ENCODE assay signal across 11 cellular contexts in genomic region chr10:33238643-33239042, GRCh38.
DNase-seq lines count a peak whose midpoint lies in the region; ATAC-seq and TF ChIP-seq lines count a peak whose summit lies in the region.
"Had no signal": no experiment of that assay in that cellular context is flagged by ENCODE, and none has a peak within 500 bp of the region (broad histone marks: within the 10 kb centered on the region; RNA-seq: fewer than 3 reads in every experiment).

No MANE protein-coding gene starts in this region.

- no peak overlapping the region for H2BK5ac ChIP-seq in mesendoderm (ENCODE audit: low read length)

- no peaks in the 10 kb centered on the region for H4K20me1 ChIP-seq in PC-3 (ENCODE audit: low read length)

- no peaks in the 10 kb centered on the region for H3K79me1 ChIP-seq in mesendoderm (ENCODE audit: low read length)

- TF ChIP-seq POLR2A in uterus (IDR thresholded peaks at IDR 0.05), result no peak

- H3K36me3 ChIP-seq in PC-3 (ENCODE audit: low read depth, low read length) (peaks cover 71% of the 10 kb centered on the region), mesendoderm (ENCODE audit: control insufficient read depth, insufficient read depth, low read length) (no peaks in the 10 kb centered on the region), uterus (no peaks in the 10 kb centered on the region)

- H4K5ac ChIP-seq in mesendoderm (ENCODE audit: low read length), result no peak overlapping the region

- H3K56ac ChIP-seq in mesendoderm (ENCODE audit: low read length), result no peak overlapping the region

- peak overlapping the region; percentile 71 for H3K18ac ChIP-seq in mesendoderm (ENCODE audit: low read length)

- no peak overlapping the region for H2BK15ac ChIP-seq in mesendoderm (replicated peaks; ENCODE audit: low read depth)

- H3K4me2 ChIP-seq in PC-3 (ENCODE audit: low read length) (peak overlapping the region; percentile 50), mesendoderm (ENCODE audit: low read length) (no peak overlapping the region)

- no TSS peak for BruUV-seq in PC-3 (replicated peaks; lab: Mats Ljungman, UMichigan)

- no peaks in the 10 kb centered on the region for H3K27me3 ChIP-seq in PC-3 (ENCODE audit: low read length)
- H3K27me3 ChIP-seq in mesendoderm (ENCODE audit: insufficient read depth, low read length, poor library complexity), result no peaks in the 10 kb centered on the region
- H3K27me3 ChIP-seq in uterus, result no peaks in the 10 kb centered on the region

- no peaks in the 10 kb centered on the region for H3K9me2 ChIP-seq in PC-3 (replicated peaks; ENCODE audit: low read length)

- H4K8ac ChIP-seq in mesendoderm (ENCODE audit: low read depth, low read length), result no peak overlapping the region

- CTCF ChIA-PET in PC-3 (lab: Charles Lee), result interaction anchor here (0.7 to 1.4 kb wide), 3 partner anchors 45 to 1518 kb away, joined by 3 to 4 read pairs (median 3); no protein-coding TSS in a partner anchor

- intact Hi-C loops in PC-3 (cut with micrococcal nuclease) (loop anchor here (1.0 kb wide), 10 partner anchors 10 to 104 kb away; no protein-coding TSS in a partner anchor), head of caudate nucleus (cut with DNase I) (no loop called here), uterus (cut with DNase I; ENCODE audit: low total_unique reads) (no loop called here)

- peaks cover 61% of the 10 kb centered on the region for H3K4me1 ChIP-seq in PC-3 (ENCODE audit: insufficient read depth, low read length)
- peaks cover 11% of the 10 kb centered on the region for H3K4me1 ChIP-seq in mesendoderm (ENCODE audit: control insufficient read depth, low read depth, low read length)
- peaks cover 9 to 19% of the 10 kb centered on the region in 2 donors for H3K4me1 ChIP-seq in uterus

- H3F3A ChIP-seq in PC-3 (ENCODE audit: low read length, unreplicated experiment), result peaks cover 33% of the 10 kb centered on the region

- peak overlapping the region; percentile 63 for H3K9ac ChIP-seq in PC-3 (ENCODE audit: low read length)
- no peak overlapping the region for H3K9ac ChIP-seq in mesendoderm (ENCODE audit: low read length)

- POLR2A ChIA-PET in PC-3 (lab: Charles Lee; ENCODE audit: unreplicated experiment), result interaction anchor here (0.6 kb wide), 2 partner anchors 25 to 162 kb away, joined by 3 read pairs; no protein-coding TSS in a partner anchor

- no peak overlapping the region for H2AFZ ChIP-seq in PC-3 (ENCODE audit: low read length)

- no CpG with 5 or more reads among the region's 3 CpGs for WGBS in mesendoderm (ENCODE audit: extremely low coverage, insufficient coverage, low lambda C conversion rate)

- peak overlapping the region; percentile 70 for H2BK120ac ChIP-seq in mesendoderm (ENCODE audit: low read depth, low read length)

- TF ChIP-seq CTCF in PC-3 (conservative IDR thresholded peaks at IDR 0.05; ENCODE audit: low read depth, low read length) (no peak), choroid plexus epithelial cell (conservative IDR thresholded peaks at IDR 0.05; ENCODE audit: low read depth, low read length) (no peak), uterus (IDR thresholded peaks at IDR 0.05) (no peak)

- ATAC-seq in PC-3, result peak; percentile 47

- no peaks in the 10 kb centered on the region for H3K9me3 ChIP-seq in PC-3 (ENCODE audit: low read length)
- H3K9me3 ChIP-seq in uterus, result no peaks in the 10 kb centered on the region

- H3K27ac ChIP-seq in PC-3 (ENCODE audit: low read length) (peak overlapping the region; percentile 66), mesendoderm (ENCODE audit: low read depth, low read length) (no peak overlapping the region), uterus (no peak overlapping the region)

- no peak overlapping the region for H2AK5ac ChIP-seq in mesendoderm (ENCODE audit: low read length)

- H3K4ac ChIP-seq in mesendoderm (ENCODE audit: low read depth, low read length), result no peak overlapping the region

- peaks cover 33% of the 10 kb centered on the region for H3K79me2 ChIP-seq in PC-3 (ENCODE audit: low read length)
- H3K79me2 ChIP-seq in mesendoderm (ENCODE audit: control insufficient read depth, insufficient read depth, low read length), result no peaks in the 10 kb centered on the region

- H3K23ac ChIP-seq in mesendoderm (ENCODE audit: low read length), result no peak overlapping the region

- H3K4me3 ChIP-seq in PC-3 (ENCODE audit: low read length), result peak overlapping the region; percentile 2; the same call in 1 of the 2 replicates
- H3K4me3 ChIP-seq in choroid plexus epithelial cell (ENCODE audit: low read depth, low read length), result no peak overlapping the region
- no peak overlapping the region for H3K4me3 ChIP-seq in mesendoderm (ENCODE audit: low read length)
- H3K4me3 ChIP-seq in uterus, result no peak overlapping the region

- peak; percentile 29 for DNase-seq in AG08396 (ENCODE audit: low spot score)
- DNase-seq in PC-3, result peak; percentile 100
- peak; percentile 76 for DNase-seq in choroid plexus epithelial cell (ENCODE audit: low read depth)
- no peak for DNase-seq in mesendoderm
- no peak for DNase-seq in SW480 (ENCODE audit: low spot score)
- no peak for DNase-seq in stimulated activated CD4-positive, alpha-beta T cell treated with anti-CD3 and anti-CD28 coated beads, Interleukin-12 subunit alpha, Interleukin-12 subunit beta, amount 100 ng/mL, for 4 hours
- DNase-seq in head of caudate nucleus, result no peak
- no peak for DNase-seq in uterus
- DNase-seq: activated naive CD4-positive, alpha-beta T cell treated with anti-CD3 and anti-CD28 coated beads, Interleukin-2, amount 10 ng/mL, durations not matched to agents 7 days and 5 days; NCI-H1048; Right ventricle myocardium superior had no signal

Comparison
In these comparisons a context has a peak if more than half of its experiments do, and no peak if none do; other contexts are left out.
1. DNase-seq: peak in AG08396 (single experiment), PC-3 (single experiment) and choroid plexus epithelial cell (single experiment); none in mesendoderm (single experiment), SW480 (single experiment), stimulated activated CD4-positive, alpha-beta T cell treated with anti-CD3 and anti-CD28 coated beads, Interleukin-12 subunit alpha, Interleukin-12 subunit beta, amount 100 ng/mL, for 4 hours (single experiment), head of caudate nucleus (0 of 42) and uterus (0 of 2).